23 cellular contexts compared by ENCODE assay signal in genomic region chr6:134106702-134107101, GRCh38.
"Had no signal": no experiment of that assay in that cellular context is flagged by ENCODE, and none has a peak within 500 bp of the region (broad histone marks: within the 10 kb centered on the region; RNA-seq: fewer than 3 reads in every experiment).

No MANE protein-coding gene starts in this region.

- DNase-seq: dorsolateral prefrontal cortex; effector CD4-positive, alpha-beta T cell; foreskin keratinocyte; heart left ventricle; hypothalamus; immature natural killer cell; islet precursor cell; natural killer cell; occipital lobe; pancreas; right lobe of liver; stimulated activated CD4-positive, alpha-beta T cell treated with anti-CD3 and anti-CD28 coated beads, Interleukin-2, amount 100 ng/mL, for 24 hours; stimulated activated CD4-positive, alpha-beta T cell treated with anti-CD3 and anti-CD28 coated beads, Interleukin-4, amount 100 ng/mL, for 24 hours; stimulated activated naive CD4-positive, alpha-beta T cell treated with Interleukin-2 at 50 U/mL for 16 hours; stomach; thyroid gland; trophoblast cell had no signal

- H3K27me3 ChIP-seq: dorsolateral prefrontal cortex, heart left ventricle, pancreas, right lobe of liver, stomach, thyroid gland, vagina had no signal

- H3K27ac ChIP-seq: dorsolateral prefrontal cortex, foreskin keratinocyte, gastroesophageal sphincter, heart left ventricle, pancreas, right lobe of liver, stomach, thyroid gland, vagina had no signal

- H3K36me3 ChIP-seq: gastroesophageal sphincter, heart left ventricle, pancreas, right lobe of liver, stomach, thyroid gland, vagina had no signal

- FAIRE-seq: colon, pancreas had no signal

- H3K9me3 ChIP-seq: gastroesophageal sphincter, heart left ventricle, pancreas, right lobe of liver, stomach, thyroid gland, vagina had no signal

- H3K4me3 ChIP-seq: dorsolateral prefrontal cortex, gastroesophageal sphincter, heart left ventricle, lung, pancreas, right lobe of liver, stomach, thyroid gland, vagina had no signal

- H3K4me1 ChIP-seq: foreskin keratinocyte, gastroesophageal sphincter, heart left ventricle, pancreas, thyroid gland, vagina had no signal

- ATAC-seq: esophagus mucosa; foreskin keratinocyte; gastroesophageal sphincter; heart left ventricle; natural killer cell; pancreas; right lobe of liver; stimulated activated effector memory CD8-positive, alpha-beta T cell treated with anti-CD3 and anti-CD28 coated beads, Interleukin-12 subunit alpha, Interleukin-12 subunit beta, amount 100 ng/mL, for 72 hours had no signal
